11 cellular contexts compared by ENCODE assay signal in genomic region chr18:58470292-58470691, GRCh38.
"Had no signal": no experiment of that assay in that cellular context is flagged by ENCODE, and none has a peak within 500 bp of the region (broad histone marks: within the 10 kb centered on the region; RNA-seq: fewer than 3 reads in every experiment).

No MANE protein-coding gene starts in this region.

- H3K9ac ChIP-seq: GM23248 had no signal

- H3K9me3 ChIP-seq: HAP-1 had no signal

- H2AFZ ChIP-seq: GM23248, GM23338 had no signal

- H3K4me1 Mint-ChIP-seq: GM23338, H9 had no signal

- H3K27ac Mint-ChIP-seq: GM23338, H9, HFFc6 had no signal

- H3K4me3 ChIP-seq: GM23248, GM23338, HAP-1 had no signal

- DNase-seq: GM23248, GOT3, H7, H9, HCEC 1CT, HFFc6 had no signal

- H3K4me1 ChIP-seq: HAP-1 had no signal

- H3K4me3 Mint-ChIP-seq: GM23338, H9, HFFc6 had no signal

- H3K27ac ChIP-seq: GM23248 had no signal

- FAIRE-seq: H1, H54 had no signal

- ATAC-seq: GM23338, HCT116 had no signal

- H3K9me3 Mint-ChIP-seq: HFFc6 had no signal

- H3K36me3 ChIP-seq: HAP-1 had no signal

- H3K4me2 ChIP-seq: GM23338 had no signal
